17 cellular contexts compared by ENCODE assay signal in genomic region chr2:86628091-86628522, GRCh38. TPM values are rescaled to one million over a fixed set of nuclear protein-coding genes. Genes with fewer than 3 reads are reported as not detected.
A peak's percentile ranks its signal among the peaks of the same experiment; 100 is the strongest.
DNase-seq lines count a peak whose midpoint lies in the region; ATAC-seq and TF ChIP-seq lines count a peak whose summit lies in the region.
"Had no signal": no experiment of that assay in that cellular context is flagged by ENCODE, and none has a peak within 500 bp of the region (broad histone marks: within the 10 kb centered on the region; RNA-seq: fewer than 3 reads in every experiment).

No MANE protein-coding gene starts in this region.

- H3K9me3 ChIP-seq in body of pancreas = no peaks in the 10 kb centered on the region
- H3K9me3 ChIP-seq: SK-N-SH had no signal

- peaks cover 43% of the 10 kb centered on the region for H3K4me1 ChIP-seq in body of pancreas

- no peak for TF ChIP-seq POLR2A in body of pancreas (IDR thresholded peaks at IDR 0.05)

- H3K27me3 ChIP-seq in body of pancreas = no peaks in the 10 kb centered on the region

- WGBS in body of pancreas, 2 donors = 45 to 46% methylated on average over 3 of the region's 3 CpGs

- ATAC-seq in GM18508 (IDR thresholded peaks at IDR 0.05; ENCODE audit: insufficient read depth, unreplicated experiment) (peak; percentile 56), GM21786 (IDR thresholded peaks at IDR 0.05; ENCODE audit: unreplicated experiment) (peak; percentile 17), body of pancreas (no peak), HG03097 (IDR thresholded peaks at IDR 0.05; ENCODE audit: low FRiP score, unreplicated experiment) (no peak)
- ATAC-seq: activated CD8-positive, alpha-beta T cell treated with anti-CD3 and anti-CD28 coated beads, Interleukin-2, amount 10 ng/mL, durations not matched to agents 7 days and 5 days; activated T-helper 17 cell treated with anti-CD3 and anti-CD28 coated beads, Interleukin-2, amount 50 U/mL, for 72 hours had no signal

- intact Hi-C loops in body of pancreas (cut with DNase I) = no loop called here

- DNase-seq in body of pancreas (peak in 3 of 4 donors; percentile 15 to 43 (median 32)), renal cortical epithelial cell (ENCODE audit: low read depth) (peak; percentile 63), islet precursor cell (no peak), NCI-H2081 treated with DMSO at 0.1 percent for 48 hours (lab: John Stamatoyannopoulos, UW) (no peak), NCI-H1436 treated with DMSO at 0.1 percent for 48 hours (lab: John Stamatoyannopoulos, UW) (no peak)
- DNase-seq: activated CD8-positive, alpha-beta T cell treated with anti-CD3 and anti-CD28 coated beads, Interleukin-2, amount 10 ng/mL, durations not matched to agents 7 days and 5 days; DMS153; NCI-H1417; retina; SK-N-SH; WERI-Rb-1 had no signal

- H3K27ac ChIP-seq in body of pancreas = peak overlapping the region in 2 of 4 donors; percentile 17 to 66
- H3K27ac ChIP-seq: KMS-11, WERI-Rb-1 had no signal

- no peak overlapping the region for H3K4me3 ChIP-seq in body of pancreas
- H3K4me3 ChIP-seq: lung had no signal

- no peak for TF ChIP-seq CTCF in body of pancreas (IDR thresholded peaks at IDR 0.05)

- H3K36me3 ChIP-seq in body of pancreas (replicated peaks in 1 of 2; ENCODE audit: insufficient read depth in 1 of 2, low read depth in 2 of 2) = no peaks in the 10 kb centered on the region
- H3K36me3 ChIP-seq: WERI-Rb-1 had no signal

RNA-seq across cellular contexts. Expression of gene RNF103, which starts 4.4 kb away (rescaled TPM):
- total RNA-seq in body of pancreas (10 to 100 TPM; 16.2 to 44.4 TPM), renal cortical epithelial cell (23.3 and 48.0 TPM in 2 replicates)

Comparison
In these comparisons a context has a peak if more than half of its experiments do, and no peak if none do; other contexts are left out.
1. ATAC-seq: peak in GM18508 (single experiment) and GM21786 (single experiment); none in body of pancreas (single experiment) and HG03097 (single experiment).
2. DNase-seq: peak in body of pancreas (3 of 4) and renal cortical epithelial cell (single experiment); none in islet precursor cell (single experiment), NCI-H2081 treated with DMSO at 0.1 percent for 48 hours (single experiment) and NCI-H1436 treated with DMSO at 0.1 percent for 48 hours (single experiment).